ENCODE assay signal across 10 cellular contexts in genomic region chr22:23888615-23889401, GRCh38. TPM values are rescaled to one million over a fixed set of nuclear protein-coding genes. Genes with fewer than 3 reads are reported as not detected.
A peak's percentile ranks its signal among the peaks of the same experiment; 100 is the strongest.
DNase-seq lines count a peak whose midpoint lies in the region; ATAC-seq and TF ChIP-seq lines count a peak whose summit lies in the region.
"Had no signal": no experiment of that assay in that cellular context is flagged by ENCODE, and none has a peak within 500 bp of the region (broad histone marks: within the 10 kb centered on the region; RNA-seq: fewer than 3 reads in every experiment).

No MANE protein-coding gene starts in this region.

- peaks cover 8% of the 10 kb centered on the region for H3K4me1 Mint-ChIP-seq in activated CD4-positive, alpha-beta T cell treated with anti-CD3 and anti-CD28 coated beads for 36 hours
- H3K4me1 Mint-ChIP-seq in activated naive CD4-positive, alpha-beta T cell treated with anti-CD3 and anti-CD28 coated beads, Interleukin-2, amount 10 ng/mL, durations not matched to agents 7 days and 5 days: peaks cover 18% of the 10 kb centered on the region

- H3K9me3 Mint-ChIP-seq in activated CD4-positive, alpha-beta T cell treated with anti-CD3 and anti-CD28 coated beads for 36 hours (ENCODE audit: low read depth): no peaks in the 10 kb centered on the region
- no peaks in the 10 kb centered on the region for H3K9me3 Mint-ChIP-seq in activated naive CD4-positive, alpha-beta T cell treated with anti-CD3 and anti-CD28 coated beads, Interleukin-2, amount 10 ng/mL, durations not matched to agents 7 days and 5 days
- H3K9me3 Mint-ChIP-seq: naive B cell had no signal

- H3K9me3 ChIP-seq in mesodermal cell (ENCODE audit: control insufficient read depth, low read length): peaks cover 16% of the 10 kb centered on the region

- no peak overlapping the region for H3K4me3 ChIP-seq in BJ (ENCODE audit: low read depth, low read length)
- no peak overlapping the region for H3K4me3 ChIP-seq in LNCaP clone FGC (ENCODE audit: low read depth, low read length)
- no peak overlapping the region for H3K4me3 ChIP-seq in mesodermal cell (ENCODE audit: extremely low read depth, insufficient read depth, low read length, poor library complexity, severe bottlenecking)

- CTCF ChIA-PET in BJ (lab: Yijun Ruan, JAX): interaction anchor here (0.5 to 1.5 kb wide), 3 partner anchors 28 to 1874 kb away, joined by 3 to 4 read pairs (median 3); partner anchors contain the start of gene SLC2A11
- CTCF ChIA-PET in activated CD4-positive, alpha-beta T cell treated with anti-CD3 and anti-CD28 coated beads for 36 hours (lab: Charles Lee): interaction anchor here (0.7 kb wide), 1 partner anchor 156 kb away, joined by 3 read pairs; no protein-coding TSS in a partner anchor
- CTCF ChIA-PET in activated naive CD4-positive, alpha-beta T cell treated with anti-CD3 and anti-CD28 coated beads, Interleukin-2, amount 10 ng/mL, durations not matched to agents 7 days and 5 days (lab: Charles Lee): no interaction called here

- TF ChIP-seq CTCF in BJ (IDR thresholded peaks at IDR 0.05; ENCODE audit: insufficient read depth, low read depth, low read length) (peak; percentile 19; the same call in 1 of the 2 replicates), LNCaP clone FGC (IDR thresholded peaks at IDR 0.05; ENCODE audit: control insufficient read depth, extremely low read depth, insufficient read depth) (0 out of 2 replicates have a peak, but pooled peaks have one; percentile 9)

- no peaks in the 10 kb centered on the region for H3K27me3 Mint-ChIP-seq in activated CD4-positive, alpha-beta T cell treated with anti-CD3 and anti-CD28 coated beads for 36 hours
- no peaks in the 10 kb centered on the region for H3K27me3 Mint-ChIP-seq in activated naive CD4-positive, alpha-beta T cell treated with anti-CD3 and anti-CD28 coated beads, Interleukin-2, amount 10 ng/mL, durations not matched to agents 7 days and 5 days
- H3K27me3 Mint-ChIP-seq: naive B cell had no signal

- H3K27me3 ChIP-seq in BJ (ENCODE audit: control insufficient read depth, insufficient read depth, low read length): no peaks in the 10 kb centered on the region

- H3K36me3 Mint-ChIP-seq in activated CD4-positive, alpha-beta T cell treated with anti-CD3 and anti-CD28 coated beads for 36 hours (ENCODE audit: low read depth): peaks cover 3% of the 10 kb centered on the region
- H3K36me3 Mint-ChIP-seq in activated naive CD4-positive, alpha-beta T cell treated with anti-CD3 and anti-CD28 coated beads, Interleukin-2, amount 10 ng/mL, durations not matched to agents 7 days and 5 days: peaks cover 2% of the 10 kb centered on the region

- DNase-seq in BJ (ENCODE audit: low read depth) (no peak), LNCaP clone FGC (ENCODE audit: low read depth) (no peak)
- no peak for DNase-seq in activated naive CD4-positive, alpha-beta T cell treated with anti-CD3 and anti-CD28 coated beads, Interleukin-2, amount 50 U/mL, for 16 hours
- DNase-seq in activated CD4-positive, alpha-beta T cell treated with anti-CD3 and anti-CD28 coated beads for 36 hours: no peak
- no peak for DNase-seq in activated naive CD4-positive, alpha-beta T cell treated with anti-CD3 and anti-CD28 coated beads, Interleukin-2, amount 10 ng/mL, durations not matched to agents 7 days and 5 days
- DNase-seq: naive B cell; stimulated activated CD8-positive, alpha-beta memory T cell treated with anti-CD3 and anti-CD28 coated beads, Interleukin-4, amount 100 ng/mL, for 48 hours had no signal

- intact Hi-C loops in activated CD4-positive, alpha-beta T cell treated with anti-CD3 and anti-CD28 coated beads for 36 hours (cut with DNase I, micrococcal nuclease): no loop called here

- H3K27ac ChIP-seq in cingulate gyrus (ENCODE audit: low read depth, low read length) (peak overlapping the region; percentile 85), mesodermal cell (ENCODE audit: low read depth, low read length, severe bottlenecking) (peak overlapping the region; percentile 89)

- no peak overlapping the region for H3K27ac Mint-ChIP-seq in activated CD4-positive, alpha-beta T cell treated with anti-CD3 and anti-CD28 coated beads for 36 hours
- H3K27ac Mint-ChIP-seq in activated naive CD4-positive, alpha-beta T cell treated with anti-CD3 and anti-CD28 coated beads, Interleukin-2, amount 10 ng/mL, durations not matched to agents 7 days and 5 days: no peak overlapping the region

- POLR2A ChIA-PET in BJ (lab: Charles Lee): interaction anchor here (0.6 kb wide), 2 partner anchors 118 to 121 kb away, joined by 3 to 8 read pairs; partner anchors contain the start of gene CHCHD10
- POLR2A ChIA-PET in activated CD4-positive, alpha-beta T cell treated with anti-CD3 and anti-CD28 coated beads for 36 hours (lab: Charles Lee): no interaction called here

- no peak overlapping the region for H3K4me3 Mint-ChIP-seq in activated CD4-positive, alpha-beta T cell treated with anti-CD3 and anti-CD28 coated beads for 36 hours
- no peak overlapping the region for H3K4me3 Mint-ChIP-seq in activated naive CD4-positive, alpha-beta T cell treated with anti-CD3 and anti-CD28 coated beads, Interleukin-2, amount 10 ng/mL, durations not matched to agents 7 days and 5 days
- H3K4me3 Mint-ChIP-seq: naive B cell had no signal

- no peak for ATAC-seq in HG03432 (IDR thresholded peaks at IDR 0.05; ENCODE audit: unreplicated experiment)
- no peak for ATAC-seq in activated CD4-positive, alpha-beta T cell treated with anti-CD3 and anti-CD28 coated beads for 36 hours

- H3K36me3 ChIP-seq in BJ (ENCODE audit: control insufficient read depth, insufficient read depth, low read length) (peaks cover 2% of the 10 kb centered on the region), mesodermal cell (ENCODE audit: control insufficient read depth, insufficient read depth, low read length) (peaks cover 9% of the 10 kb centered on the region)

- H3K4me1 ChIP-seq in mesodermal cell (ENCODE audit: control insufficient read depth, insufficient read depth, low read length, poor library complexity, severe bottlenecking): peaks cover 2% of the 10 kb centered on the region

- WGBS in mesodermal cell (ENCODE audit: insufficient coverage in 2 of 2), 2 experiments: 70 to 75% methylated on average over 6 of the region's 11 CpGs

RNA-seq across cellular contexts. Expression of gene MIF, which starts 5.4 kb away (rescaled TPM):
- 202 and 246 TPM in 2 replicates for polyA plus RNA-seq in BJ (2011; rRNA removed)
- 65.6 and 70.0 TPM in 2 replicates for polyA minus RNA-seq in BJ (2011; rRNA and poly(A)+ RNA removed)
- polyA plus RNA-seq in mesodermal cell (2013, experiment 1 of 2): 781 TPM
- polyA plus RNA-seq in mesodermal cell (2013, experiment 2 of 2): 681 TPM
- total RNA-seq in activated CD4-positive, alpha-beta T cell treated with anti-CD3 and anti-CD28 coated beads for 36 hours: 1,000 to 10,000 TPM; 1,478 to 1,739 TPM

RNA-seq across cellular contexts. Expression of gene SLC2A11, which starts 31.1 kb away (rescaled TPM):
- 9.6 and 14.7 TPM in 2 replicates for polyA plus RNA-seq in BJ (2011; rRNA removed)
- polyA minus RNA-seq in BJ (2011; rRNA and poly(A)+ RNA removed): 7.6 and 13.5 TPM in 2 replicates
- 11.6 TPM for polyA plus RNA-seq in mesodermal cell (2013, experiment 1 of 2)
- polyA plus RNA-seq in mesodermal cell (2013, experiment 2 of 2): 12.3 TPM
- 1 to 10 TPM; 7.6 to 7.7 TPM for total RNA-seq in activated CD4-positive, alpha-beta T cell treated with anti-CD3 and anti-CD28 coated beads for 36 hours

RNA-seq across cellular contexts. Expression of gene DERL3, which starts 50.0 kb away (rescaled TPM):
- 0.47 and 0.71 TPM in 2 replicates for polyA plus RNA-seq in BJ (2011; rRNA removed)
- polyA minus RNA-seq in BJ (2011; rRNA and poly(A)+ RNA removed): 0.15 and 0.43 TPM in 2 replicates
- 7.7 TPM for polyA plus RNA-seq in mesodermal cell (2013, experiment 1 of 2)
- 5.6 TPM for polyA plus RNA-seq in mesodermal cell (2013, experiment 2 of 2)
- 1 to 10 TPM; 5.2 to 5.7 TPM for total RNA-seq in activated CD4-positive, alpha-beta T cell treated with anti-CD3 and anti-CD28 coated beads for 36 hours
